22 cellular contexts compared by ENCODE assay signal in genomic region chr9:85528142-85528541, GRCh38.
DNase-seq lines count a peak whose midpoint lies in the region; ATAC-seq and TF ChIP-seq lines count a peak whose summit lies in the region.
"Had no signal": no experiment of that assay in that cellular context is flagged by ENCODE, and none has a peak within 500 bp of the region (broad histone marks: within the 10 kb centered on the region; RNA-seq: fewer than 3 reads in every experiment).

No MANE protein-coding gene starts in this region.

- peaks cover 3 to 59% (median 20%) of the 10 kb centered on the region in 9 donors for H3K4me1 ChIP-seq in heart right ventricle
- H3K4me1 ChIP-seq in neuronal stem cell (ENCODE audit: control insufficient read depth in 2 of 2, insufficient read depth in 1 of 2, low read depth in 1 of 2, low read length in 2 of 2), result peaks cover 2% of the 10 kb centered on the region in 2 donors
- no peaks in the 10 kb centered on the region for H3K4me1 ChIP-seq in upper lobe of right lung
- H3K4me1 ChIP-seq in PC-9 (replicated peaks; ENCODE audit: insufficient read depth), result no peaks in the 10 kb centered on the region

- no peaks in the 10 kb centered on the region for H3K79me2 ChIP-seq in PC-9 (ENCODE audit: low read depth)
- H3K79me2 ChIP-seq: hepatocyte had no signal

- peak; percentile 10 to 50 for DNase-seq in NCI-H524 (lab: John Stamatoyannopoulos, UW)
- no peak for DNase-seq in NCI-H524 treated with DMSO at 0.1 percent for 48 hours (lab: John Stamatoyannopoulos, UW)
- no peak for DNase-seq in heart right ventricle
- DNase-seq in neuronal stem cell (ENCODE audit: low spot score), result no peak
- no peak for DNase-seq in upper lobe of right lung
- no peak for DNase-seq in PC-9
- DNase-seq in amniotic stem cell (lab: John Stamatoyannopoulos, UW), result no peak
- no peak for DNase-seq in GM19240 (ENCODE audit: insufficient read length, low spot score)
- DNase-seq: 8988T; activated B cell treated with CpG ODN at 0.5 μM for 24 hours; activated CD4-positive, alpha-beta T cell treated with anti-CD3 and anti-CD28 coated beads, Interleukin-2, amount 50 U/mL, for 4 hours; activated CD8-positive, alpha-beta memory T cell treated with anti-CD3 and anti-CD28 coated beads, Interleukin-2, amount 50 U/mL, for 48 hours; CD8-positive, alpha-beta memory T cell; DMS79; MG63; NCI-H1417 treated with DMSO at 0.1 percent for 48 hours; NCI-H526; ovary had no signal

- ATAC-seq in heart right ventricle (peak in 6 of 8 donors; percentile 15 to 61 (median 33)), upper lobe of right lung (no peak)
- ATAC-seq: GM12878 had no signal

- no peak overlapping the region for H3K4ac ChIP-seq in neuronal stem cell (ENCODE audit: low read length)

- intact Hi-C loops in heart right ventricle (cut with DNase I), result no loop called here
- intact Hi-C loops in upper lobe of right lung (cut with DNase I), result no loop called here
- intact Hi-C loops in PC-9 (cut with micrococcal nuclease; ENCODE audit: unreplicated experiment), result no loop called here

- H3K36me3 ChIP-seq in heart right ventricle, result no peaks in the 10 kb centered on the region
- no peaks in the 10 kb centered on the region for H3K36me3 ChIP-seq in neuronal stem cell (replicated peaks in 1 of 2; ENCODE audit: control insufficient read depth in 2 of 2, insufficient read depth in 2 of 2, low read length in 2 of 2)
- H3K36me3 ChIP-seq in upper lobe of right lung, result no peaks in the 10 kb centered on the region
- H3K36me3 ChIP-seq in PC-9 (ENCODE audit: low read depth), result no peaks in the 10 kb centered on the region
- H3K36me3 ChIP-seq: MG63, ovary, suprapubic skin had no signal

- no peak overlapping the region for H3K18ac ChIP-seq in neuronal stem cell (ENCODE audit: low read length)

- no peak for TF ChIP-seq CTCF in heart right ventricle (IDR thresholded peaks at IDR 0.05)
- TF ChIP-seq CTCF in upper lobe of right lung (IDR thresholded peaks at IDR 0.05), result no peak
- no peak for TF ChIP-seq CTCF in PC-9 (conservative IDR thresholded peaks at IDR 0.05)

- no peak overlapping the region for H2AK5ac ChIP-seq in neuronal stem cell (ENCODE audit: low read depth, low read length)

- no peak overlapping the region for H3K9ac ChIP-seq in neuronal stem cell (ENCODE audit: low read depth, low read length, poor library complexity)

- H3K4me3 ChIP-seq in heart right ventricle (no peak overlapping the region), neuronal stem cell (ENCODE audit: low read length in 2 of 2) (no peak overlapping the region), upper lobe of right lung (no peak overlapping the region), PC-9 (no peak overlapping the region)
- H3K4me3 ChIP-seq: GM12878, hepatocyte, MG63, ovary, suprapubic skin had no signal

- no peaks in the 10 kb centered on the region for H3F3A ChIP-seq in PC-9 (ENCODE audit: insufficient read depth, low read depth)

- POLR2A ChIA-PET in PC-9 (lab: Charles Lee; ENCODE audit: unreplicated experiment), result interaction anchor here (0.6 kb wide), 1 partner anchor 41 kb away, joined by 4 read pairs; no protein-coding TSS in a partner anchor

- no peak overlapping the region for H2BK120ac ChIP-seq in neuronal stem cell (ENCODE audit: low read depth, low read length)

- no peak overlapping the region for H2BK12ac ChIP-seq in neuronal stem cell (ENCODE audit: low read length)

- CTCF ChIA-PET in PC-9 (lab: Charles Lee), result no interaction called here

- H3K9me3 ChIP-seq in heart right ventricle (peaks cover 0 to 14% (median 0%) of the 10 kb centered on the region in 11 donors), neuronal stem cell (replicated peaks in 1 of 2; ENCODE audit: control insufficient read depth in 2 of 2, insufficient read depth in 1 of 2, low read depth in 1 of 2, low read length in 2 of 2) (no peaks in the 10 kb centered on the region), upper lobe of right lung (no peaks in the 10 kb centered on the region), PC-9 (ENCODE audit: insufficient read depth, low read depth) (no peaks in the 10 kb centered on the region)
- H3K9me3 ChIP-seq: MG63, ovary, suprapubic skin had no signal

- no peaks in the 10 kb centered on the region for H3K79me1 ChIP-seq in neuronal stem cell (ENCODE audit: low read depth, low read length)

- H4K8ac ChIP-seq in neuronal stem cell (ENCODE audit: low read depth, low read length), result no peak overlapping the region

- H3K23ac ChIP-seq in neuronal stem cell (ENCODE audit: low read depth, low read length, poor library complexity), result no peak overlapping the region

- H2AFZ ChIP-seq in neuronal stem cell (ENCODE audit: low read length) (peak overlapping the region; percentile 7), PC-9 (no peak overlapping the region)
- H2AFZ ChIP-seq: hepatocyte had no signal

- H2BK5ac ChIP-seq in neuronal stem cell (ENCODE audit: low read length), result no peak overlapping the region

- no peaks in the 10 kb centered on the region for H4K20me1 ChIP-seq in PC-9 (ENCODE audit: insufficient read depth)

- H3K4me2 ChIP-seq in neuronal stem cell (ENCODE audit: insufficient read depth, low read length, poor library complexity, severe bottlenecking) (no peak overlapping the region), PC-9 (no peak overlapping the region)
- H3K4me2 ChIP-seq: hepatocyte had no signal

- H3K27me3 ChIP-seq in heart right ventricle (peaks cover 0 to 20% (median 0%) of the 10 kb centered on the region in 7 donors), neuronal stem cell (ENCODE audit: control insufficient read depth in 3 of 3, insufficient read depth in 3 of 3, low read depth in 1 of 3, low read length in 3 of 3) (peaks cover 0 to 3% (median 0%) of the 10 kb centered on the region in 3 experiments), upper lobe of right lung (peaks cover 2% of the 10 kb centered on the region), PC-9 (ENCODE audit: insufficient read depth, low read depth) (peaks cover 41% of the 10 kb centered on the region)
- H3K27me3 ChIP-seq: MG63, ovary had no signal

- H3K27ac ChIP-seq in heart right ventricle (peak overlapping the region; percentile 51 to 83 (median 76)), neuronal stem cell (replicated peaks; ENCODE audit: low read length) (no peak overlapping the region), upper lobe of right lung (peak overlapping the region; percentile 6), PC-9 (no peak overlapping the region)
- H3K27ac ChIP-seq: hepatocyte, ovary, RWPE1, suprapubic skin had no signal

- no peak overlapping the region for H2BK15ac ChIP-seq in neuronal stem cell (ENCODE audit: low read length)

- H4K91ac ChIP-seq in neuronal stem cell (ENCODE audit: low read depth, low read length, poor library complexity), result no peak overlapping the region

- 72 to 84% methylated on average over 5 of the region's 5 CpGs for WGBS in heart right ventricle, 2 donors
- no CpG with 5 or more reads among the region's 5 CpGs for WGBS in neuronal stem cell (ENCODE audit: extremely low coverage in 2 of 2, insufficient read length in 2 of 2, insufficient replicate concordance in 1 of 2), 2 donors

- H3K14ac ChIP-seq in neuronal stem cell (ENCODE audit: low read length), result no peak overlapping the region

- BruUV-seq in PC-9 (replicated peaks; lab: Mats Ljungman, UMichigan), result no TSS peak

- no peaks in the 10 kb centered on the region for H3K9me2 ChIP-seq in PC-9 (ENCODE audit: insufficient read depth)

Comparison
In these comparisons a context has a peak if more than half of its experiments do, and no peak if none do; other contexts are left out.
1. DNase-seq: peak in NCI-H524 (2 of 2); none in NCI-H524 treated with DMSO at 0.1 percent for 48 hours (single experiment), heart right ventricle (0 of 2), neuronal stem cell (single experiment), upper lobe of right lung (single experiment), PC-9 (0 of 2), amniotic stem cell (single experiment) and GM19240 (single experiment).
2. H3K27ac ChIP-seq: peak in heart right ventricle (10 of 10) and upper lobe of right lung (single experiment); none in neuronal stem cell (single experiment) and PC-9 (single experiment).